In the genomic region with DNA sequence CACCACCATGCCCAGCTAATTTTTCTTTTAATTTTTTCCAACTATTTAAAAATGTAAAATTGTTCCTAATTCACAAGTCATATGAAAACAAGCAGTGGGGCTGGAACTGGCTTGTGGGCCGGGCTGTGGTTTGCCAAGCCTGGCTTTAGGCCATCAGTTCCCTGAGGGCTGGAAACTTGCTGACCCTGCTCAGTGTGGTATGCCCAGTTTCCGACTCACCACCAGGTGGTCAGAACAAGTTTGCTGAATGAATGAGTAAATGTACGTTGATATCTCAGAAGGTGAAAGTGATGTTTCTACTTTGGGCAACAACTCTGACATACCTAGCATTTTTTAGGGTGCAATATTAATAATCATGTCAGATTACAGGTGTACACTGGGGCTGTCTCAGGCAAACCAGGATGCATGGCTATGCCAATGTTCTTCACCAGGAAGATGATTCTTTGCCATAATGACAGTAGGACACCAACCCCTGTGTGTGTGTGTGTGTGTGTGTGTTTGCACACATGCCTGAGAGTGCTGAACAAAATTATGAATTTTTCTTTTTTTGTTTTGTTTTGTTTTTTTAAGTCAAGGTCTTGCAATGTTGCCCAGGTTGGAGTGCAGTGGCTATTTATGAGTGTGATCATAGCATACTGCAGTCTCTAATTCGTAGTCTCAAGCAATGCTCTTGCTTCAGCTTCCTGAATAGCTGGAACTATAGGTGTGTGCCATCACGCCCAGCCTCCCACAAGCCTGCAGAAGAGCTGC, we compare ENCODE assay signal across 11 cellular contexts.
DNase-seq lines count a peak whose midpoint lies in the region; ATAC-seq, FAIRE-seq and TF ChIP-seq lines count a peak whose summit lies in the region.
"Had no signal": no experiment of that assay in that cellular context is flagged by ENCODE, and none has a peak within 500 bp of the region (broad histone marks: within the 10 kb centered on the region; RNA-seq: fewer than 3 reads in every experiment).

No MANE protein-coding gene starts in this region.

- H3K9me3 ChIP-seq in PC-9 (ENCODE audit: insufficient read depth, low read depth) (no peaks in the 10 kb centered on the region), H1 (ENCODE audit: insufficient read depth in 2 of 2, low read depth in 1 of 2, low read length in 1 of 2) (peaks cover 0 to under 1% of the 10 kb centered on the region in 2 experiments; a peak in 1 of 4 replicates), A673 (ENCODE audit: low read depth, low read length, poor library complexity, severe bottlenecking) (no peaks in the 10 kb centered on the region)

- POLR2A ChIA-PET in PC-9 (lab: Charles Lee; ENCODE audit: unreplicated experiment) (no interaction called here), H1 (lab: Charles Lee; ENCODE audit: partially characterized antibody) (no interaction called here), A673 (lab: Charles Lee; ENCODE audit: low non-redundant PET) (no interaction called here)

- no peak overlapping the region for H4K8ac ChIP-seq in H1 (ENCODE audit: extremely low read depth, insufficient read depth, low read length)

- no peak overlapping the region for H3K4ac ChIP-seq in H1 (replicated peaks; ENCODE audit: insufficient read length, low read depth, low read length)

- DNase-seq in H7 (peak; percentile 54), PC-9 (peak; percentile 80 to 88), H1 (ENCODE audit: low read depth in 1 of 2, low spot score in 2 of 2) (no peak), renal cortical epithelial cell (ENCODE audit: low read depth) (peak; percentile 62), A673 (ENCODE audit: low spot score) (no peak), NCI-H1092 (lab: John Stamatoyannopoulos, UW) (no peak)
- DNase-seq: activated CD4-positive, alpha-beta T cell treated with anti-CD3 and anti-CD28 coated beads, Interleukin-2, amount 50 U/mL, for 48 hours; GF-D8; kidney had no signal

- TF ChIP-seq RAD21 in H1 (IDR thresholded peaks at IDR 0.05 in 1 of 2, conservative IDR thresholded peaks at IDR 0.05 in 1 of 2; ENCODE audit: low read depth in 2 of 2, low read length in 2 of 2): peak in 1 of 2 experiments; percentile 23; a peak in 1 of 4 replicates

- intact Hi-C loops in PC-9 (cut with micrococcal nuclease; ENCODE audit: unreplicated experiment): no loop called here
- intact Hi-C loops in A673 (cut with micrococcal nuclease; ENCODE audit: unreplicated experiment): no loop called here

- H2AK5ac ChIP-seq in H1 (ENCODE audit: low read depth, low read length): no peak overlapping the region

- H4K91ac ChIP-seq in H1 (replicated peaks; ENCODE audit: insufficient read length, low read length): no peak overlapping the region

- H3K4me3 ChIP-seq in H7 (ENCODE audit: insufficient read depth, low read depth, low read length) (no peak overlapping the region), PC-9 (no peak overlapping the region), H1 (ENCODE audit: extremely low read depth in 1 of 4, insufficient read depth in 2 of 4, low read depth in 3 of 4, low read length in 4 of 4) (no peak overlapping the region), A673 (ENCODE audit: low read depth, low read length, poor library complexity, severe bottlenecking) (no peak overlapping the region)

- H3K79me2 ChIP-seq in PC-9 (ENCODE audit: low read depth) (no peaks in the 10 kb centered on the region), H1 (ENCODE audit: control insufficient read depth in 1 of 2, insufficient read depth in 2 of 2, low read length in 2 of 2) (no peaks in the 10 kb centered on the region)

- H3K36me3 ChIP-seq in H7 (replicated peaks; ENCODE audit: control insufficient read depth, insufficient read depth, low read length) (no peaks in the 10 kb centered on the region), PC-9 (ENCODE audit: low read depth) (no peaks in the 10 kb centered on the region), H1 (ENCODE audit: control insufficient read depth in 2 of 4, insufficient read depth in 4 of 4, low read length in 3 of 4) (no peaks in the 10 kb centered on the region), A673 (ENCODE audit: insufficient read depth, low read length, poor library complexity, severe bottlenecking) (no peaks in the 10 kb centered on the region)

- no peak for TF ChIP-seq POLR2A in H1 (IDR thresholded peaks at IDR 0.05; ENCODE audit: control extremely low read depth in 1 of 2, low read depth in 2 of 2, low read length in 2 of 2)

- H2AFZ ChIP-seq in PC-9: no peak overlapping the region
- H2AFZ ChIP-seq in H1 (ENCODE audit: low read length): no peak overlapping the region

- H3K79me1 ChIP-seq in H1 (ENCODE audit: low read depth, low read length): no peaks in the 10 kb centered on the region

- ATAC-seq in HG03354 (IDR thresholded peaks at IDR 0.05; ENCODE audit: poor library complexity, severe bottlenecking, unreplicated experiment) (no peak), GM21786 (IDR thresholded peaks at IDR 0.05; ENCODE audit: unreplicated experiment) (no peak)

- no peak overlapping the region for H2BK20ac ChIP-seq in H1 (ENCODE audit: low read length)

- H3K27me3 ChIP-seq in H7 (ENCODE audit: control insufficient read depth, insufficient read depth, low read length): no peaks in the 10 kb centered on the region
- H3K27me3 ChIP-seq in PC-9 (ENCODE audit: insufficient read depth, low read depth): no peaks in the 10 kb centered on the region
- no peaks in the 10 kb centered on the region; a peak in 1 of 7 replicates for H3K27me3 ChIP-seq in H1 (replicated peaks in 1 of 4; ENCODE audit: control insufficient read depth in 3 of 4, extremely low read depth in 1 of 4, insufficient read depth in 3 of 4, low read length in 3 of 4)
- no peaks in the 10 kb centered on the region for H3K27me3 ChIP-seq in A673 (replicated peaks; ENCODE audit: insufficient read depth, low read depth, low read length, poor library complexity)

- CTCF ChIA-PET in PC-9 (lab: Charles Lee) (interaction anchor here (0.6 kb wide), 1 partner anchor 13 kb away, joined by 10 read pairs; no protein-coding TSS in a partner anchor), H1 (lab: Charles Lee; ENCODE audit: partially characterized antibody) (interaction anchor here (1.1 kb wide), 1 partner anchor 12 kb away, joined by 3 read pairs; no protein-coding TSS in a partner anchor), A673 (lab: Charles Lee) (no interaction called here)

- no peaks in the 10 kb centered on the region for H4K20me1 ChIP-seq in PC-9 (ENCODE audit: insufficient read depth)
- no peaks in the 10 kb centered on the region for H4K20me1 ChIP-seq in H1 (replicated peaks in 1 of 2; ENCODE audit: control insufficient read depth in 1 of 2, insufficient read depth in 2 of 2, low read length in 2 of 2)

- H2BK120ac ChIP-seq in H1 (replicated peaks; ENCODE audit: low read depth, low read length): no peak overlapping the region

- H3K56ac ChIP-seq in H1 (replicated peaks; ENCODE audit: insufficient read length, low read depth, low read length): no peak overlapping the region

- BruUV-seq in PC-9 (replicated peaks; lab: Mats Ljungman, UMichigan) (no TSS peak), A673 (replicated peaks; lab: Mats Ljungman, UMichigan) (no TSS peak)

- TF ChIP-seq EP300 in H1 (IDR thresholded peaks at IDR 0.05; ENCODE audit: borderline replicate concordance in 1 of 2, low read depth in 2 of 2, low read length in 2 of 2): no peak

- H3K4me2 ChIP-seq in PC-9 (no peak overlapping the region), H1 (ENCODE audit: insufficient read depth in 1 of 2, low read depth in 2 of 2, low read length in 2 of 2) (no peak overlapping the region)

- H3K18ac ChIP-seq in H1 (ENCODE audit: extremely low read depth, low read length): no peak overlapping the region

- WGBS in H1 (ENCODE audit: extremely low coverage in 1 of 2, insufficient coverage in 1 of 2, insufficient read length in 1 of 2, insufficient replicate concordance in 2 of 2, low coverage in 1 of 2, low lambda C conversion rate in 2 of 2, missing lambda C conversion rate in 1 of 2), 2 experiments: 86% methylated on average over 5 of the region's 5 CpGs; no CpG with 5 or more reads in 1 of the 2 experiments

- TF ChIP-seq CTCF in PC-9 (conservative IDR thresholded peaks at IDR 0.05) (no peak; the same call in 1 of the 2 replicates), H1 (IDR thresholded peaks at IDR 0.05; ENCODE audit: control extremely low read depth in 1 of 3, insufficient read depth in 1 of 3, low read depth in 1 of 3, low read length in 3 of 3) (peak; percentile 11 to 49 (median 19); a peak in 2 of 4 replicates), A673 (conservative IDR thresholded peaks at IDR 0.05; ENCODE audit: low read depth, low read length) (no peak)

- H3K23ac ChIP-seq in H1 (ENCODE audit: insufficient read length): no peak overlapping the region

- H3K4me1 ChIP-seq in PC-9 (replicated peaks; ENCODE audit: insufficient read depth) (no peaks in the 10 kb centered on the region; the same call in 1 of the 2 replicates), H1 (replicated peaks in 1 of 4; ENCODE audit: control insufficient read depth in 3 of 4, insufficient read depth in 4 of 4, low read length in 3 of 4) (no peaks in the 10 kb centered on the region), A673 (ENCODE audit: insufficient read depth, low read length, poor library complexity, severe bottlenecking) (no peaks in the 10 kb centered on the region)

- H2BK15ac ChIP-seq in H1 (ENCODE audit: low read length): no peak overlapping the region

- H4K5ac ChIP-seq in H1 (ENCODE audit: insufficient read length, low read depth, low read length): no peak overlapping the region

- no peak overlapping the region; a peak in 1 of 7 replicates for H3K9ac ChIP-seq in H1 (replicated peaks in 1 of 4; ENCODE audit: extremely low read depth in 1 of 4, low read depth in 3 of 4, low read length in 3 of 4)

- H3K23me2 ChIP-seq in H1 (ENCODE audit: low read depth, low read length): no peaks in the 10 kb centered on the region

- H3F3A ChIP-seq in PC-9 (ENCODE audit: insufficient read depth, low read depth): no peaks in the 10 kb centered on the region

- no peak overlapping the region for H3K14ac ChIP-seq in H1 (ENCODE audit: insufficient read length)

- no peak overlapping the region for H2BK5ac ChIP-seq in H1 (ENCODE audit: low read depth, low read length)

- H3K9me2 ChIP-seq in PC-9 (ENCODE audit: insufficient read depth): no peaks in the 10 kb centered on the region

- no peak overlapping the region for H3K27ac ChIP-seq in PC-9
- no peak overlapping the region for H3K27ac ChIP-seq in H1 (ENCODE audit: low read depth, low read length)
- no peak overlapping the region for H3K27ac ChIP-seq in A673 (ENCODE audit: low read depth, low read length, poor library complexity, severe bottlenecking)

- H2BK12ac ChIP-seq in H1 (ENCODE audit: low read depth, low read length): no peak overlapping the region

- FAIRE-seq in H1 (lab: Jason Lieb, UNC): no peak
- FAIRE-seq: kidney had no signal

TF ChIP-seq in H1, 55 proteins besides CTCF, POLR2A, EP300 and RAD21:
- no peak for TF ChIP-seq HDAC6 (IDR thresholded peaks at IDR 0.05; ENCODE audit: low read depth, low read length)
- TF ChIP-seq SIX5 (IDR thresholded peaks at IDR 0.05; ENCODE audit: low read depth, low read length): no peak
- no peak for TF ChIP-seq KDM5A (IDR thresholded peaks at IDR 0.05; ENCODE audit: low read length)
- TF ChIP-seq GABPA (IDR thresholded peaks at IDR 0.05; ENCODE audit: borderline replicate concordance, insufficient read depth, low read length): no peak

Comparison
In these comparisons a context has a peak if more than half of its experiments do, and no peak if none do; other contexts are left out.
1. DNase-seq: peak in H7 (single experiment), PC-9 (2 of 2) and renal cortical epithelial cell (single experiment); none in H1 (0 of 2), A673 (single experiment) and NCI-H1092 (single experiment).
2. CTCF ChIP-seq: peak in H1 (3 of 3); none in PC-9 (single experiment) and A673 (single experiment).